ENCODE assay signal across 1 cellular context in the genomic region with DNA sequence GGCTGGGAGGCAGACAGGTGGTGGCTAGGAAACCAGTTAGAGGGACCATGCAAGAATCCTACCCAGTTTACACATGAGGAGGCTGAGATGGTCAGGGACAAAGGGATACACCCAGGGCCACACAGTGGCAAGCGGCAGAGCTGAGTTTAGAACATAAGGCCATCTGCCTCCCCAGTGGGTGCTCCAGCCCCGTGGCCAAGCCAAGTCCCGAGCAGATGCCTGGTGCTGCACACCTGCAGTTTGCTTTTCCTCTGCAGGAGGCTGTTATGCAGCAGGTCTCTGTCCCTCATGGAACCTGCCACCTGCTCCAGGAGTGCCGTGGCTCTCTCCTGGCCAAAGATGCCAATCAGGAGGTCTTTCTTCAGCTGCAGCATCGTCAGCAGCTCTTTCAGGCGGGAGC.
TF ChIP-seq lines count a peak whose summit lies in the region.

No MANE protein-coding gene starts in this region.

TF ChIP-seq in SK-N-SH, 30 proteins besides CTCF, POLR2A, EP300 and RAD21 (continued from another document):
- TF ChIP-seq, protein P1, sequence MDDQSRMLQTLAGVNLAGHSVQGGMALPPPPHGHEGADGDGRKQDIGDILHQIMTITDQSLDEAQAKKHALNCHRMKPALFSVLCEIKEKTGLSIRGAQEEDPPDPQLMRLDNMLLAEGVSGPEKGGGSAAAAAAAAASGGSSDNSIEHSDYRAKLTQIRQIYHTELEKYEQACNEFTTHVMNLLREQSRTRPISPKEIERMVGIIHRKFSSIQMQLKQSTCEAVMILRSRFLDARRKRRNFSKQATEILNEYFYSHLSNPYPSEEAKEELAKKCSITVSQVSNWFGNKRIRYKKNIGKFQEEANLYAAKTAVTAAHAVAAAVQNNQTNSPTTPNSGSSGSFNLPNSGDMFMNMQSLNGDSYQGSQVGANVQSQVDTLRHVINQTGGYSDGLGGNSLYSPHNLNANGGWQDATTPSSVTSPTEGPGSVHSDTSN (IDR thresholded peaks at IDR 0.05), result no peak
- TF ChIP-seq GATA2 (CRISPR knock-in tag; IDR thresholded peaks at IDR 0.05) (no peak), MEF2A (IDR thresholded peaks at IDR 0.05; ENCODE audit: borderline replicate concordance, low read depth) (no peak), NRF1 (IDR thresholded peaks at IDR 0.05; ENCODE audit: low read depth, low read length) (no peak), JUND (IDR thresholded peaks at IDR 0.05) (no peak), SMC3 (IDR thresholded peaks at IDR 0.05; ENCODE audit: low read depth, low read length) (no peak)
